Comparison of ENCODE assay signal across 29 cellular contexts in genomic region chr11:72125956-72126355, GRCh38. TPM values are rescaled to one million over a fixed set of nuclear protein-coding genes. Genes with fewer than 3 reads are reported as not detected.
"Had no signal": no experiment of that assay in that cellular context is flagged by ENCODE, and none has a peak within 500 bp of the region (broad histone marks: within the 10 kb centered on the region; RNA-seq: fewer than 3 reads in every experiment).

No MANE protein-coding gene starts in this region.

- H3K4me3 ChIP-seq: stomach, suprapubic skin, testis, thoracic aorta, thyroid gland, tibial artery, tibial nerve, transverse colon, upper lobe of left lung, upper lobe of right lung, uterus, vagina had no signal

- H3K36me3 ChIP-seq: stomach, suprapubic skin, thoracic aorta, thyroid gland, tibial artery, tibial nerve, transverse colon, upper lobe of left lung, upper lobe of right lung, uterus, vagina had no signal

- H3K4me1 ChIP-seq: stomach, suprapubic skin, testis, tibial artery, tibial nerve, transverse colon, upper lobe of left lung, upper lobe of right lung, uterus, vagina had no signal

- H3K27ac ChIP-seq: stomach, suprapubic skin, testis, thoracic aorta, tibial artery, tibial nerve, transverse colon, upper lobe of left lung, upper lobe of right lung, uterus, vagina had no signal

- ATAC-seq: stimulated activated effector memory CD8-positive, alpha-beta T cell treated with anti-CD3 and anti-CD28 coated beads, Interleukin-12 subunit alpha, Interleukin-12 subunit beta, amount 100 ng/mL, for 72 hours; stimulated activated memory B cell treated with anti-CD40 and anti-IgM and Interleukin-4, amounts not matched to agents 10 μg/mL and 1 μg/mL and 100 μg/mL, for 72 hours; stimulated activated naive B cell treated with anti-CD40 and anti-IgM and Interleukin-4, amounts not matched to agents 10 μg/mL and 1 μg/mL and 100 μg/mL, for 72 hours; stimulated activated naive CD8-positive, alpha-beta T cell treated with anti-CD3 and anti-CD28 coated beads, Interleukin-15, amount 100 ng/mL, for 72 hours; stimulated activated naive CD8-positive, alpha-beta T cell treated with anti-CD3 and anti-CD28 coated beads, Interleukin-15, Interleukin-2, amounts not matched to agents 100 U/mL and 50 U/mL, for 24 hours; upper lobe of right lung had no signal

- H3K9me3 ChIP-seq: stomach, suprapubic skin, testis, thoracic aorta, thyroid gland, tibial artery, tibial nerve, transverse colon, upper lobe of left lung, upper lobe of right lung, uterus, vagina had no signal

- H3K27me3 ChIP-seq: stomach, suprapubic skin, testis, thyroid gland, transverse colon, upper lobe of left lung, upper lobe of right lung, uterus, vagina had no signal

- DNase-seq: stimulated activated CD4-positive, alpha-beta T cell treated with anti-CD3 and anti-CD28 coated beads, Interleukin-2, amount 100 ng/mL, for 48 hours; stimulated activated CD4-positive, alpha-beta T cell treated with anti-CD3 and anti-CD28 coated beads, Interleukin-4, amount 100 ng/mL, for 1 hour; stimulated activated CD4-positive, alpha-beta T cell treated with anti-CD3 and anti-CD28 coated beads, Interleukin-4, amount 100 ng/mL, for 24 hours; stimulated activated CD4-positive, alpha-beta T cell treated with anti-CD3 and anti-CD28 coated beads, Interleukin-4, amount 100 ng/mL, for 4 hours; stimulated activated CD8-positive, alpha-beta memory T cell treated with anti-CD3 and anti-CD28 coated beads, Interleukin-4, amount 100 ng/mL, for 48 hours; stimulated activated naive B cell treated with anti-CD40 and anti-IgM and Interleukin-4, amounts not matched to agents 10 μg/mL and 1 μg/mL and 100 μg/mL, for 72 hours; stimulated activated naive CD4-positive, alpha-beta T cell; stimulated activated naive CD4-positive, alpha-beta T cell treated with Interleukin-2 at 50 U/mL for 16 hours; stimulated activated naive CD8-positive, alpha-beta T cell treated with anti-CD3 and anti-CD28 coated beads, Interleukin-15, amount 100 ng/mL, for 72 hours; stimulated activated naive CD8-positive, alpha-beta T cell treated with anti-CD3 and anti-CD28 coated beads, Interleukin-15, Interleukin-2, amounts not matched to agents 100 U/mL and 50 U/mL, for 24 hours; stomach; substantia nigra; testis; thyroid gland; tibial artery; transverse colon; upper lobe of left lung; upper lobe of right lung; uterus had no signal

RNA-seq across cellular contexts. Expression of gene FOLR3, which starts 9.6 kb away (rescaled TPM):
- total RNA-seq: suprapubic skin, temporal lobe, thoracic aorta, transverse colon, ureter, urinary bladder, uterus, vagina had no signal

RNA-seq across cellular contexts. Expression of gene TOMT, which starts 20.2 kb away (rescaled TPM):
- total RNA-seq: stomach, subcutaneous adipose tissue, suprapubic skin, temporal lobe, thoracic aorta, thyroid gland, tibial nerve, transverse colon, upper lobe of right lung, ureter, urinary bladder, uterus, vagina had no signal
